9 cellular contexts compared by ENCODE assay signal in the genomic region with DNA sequence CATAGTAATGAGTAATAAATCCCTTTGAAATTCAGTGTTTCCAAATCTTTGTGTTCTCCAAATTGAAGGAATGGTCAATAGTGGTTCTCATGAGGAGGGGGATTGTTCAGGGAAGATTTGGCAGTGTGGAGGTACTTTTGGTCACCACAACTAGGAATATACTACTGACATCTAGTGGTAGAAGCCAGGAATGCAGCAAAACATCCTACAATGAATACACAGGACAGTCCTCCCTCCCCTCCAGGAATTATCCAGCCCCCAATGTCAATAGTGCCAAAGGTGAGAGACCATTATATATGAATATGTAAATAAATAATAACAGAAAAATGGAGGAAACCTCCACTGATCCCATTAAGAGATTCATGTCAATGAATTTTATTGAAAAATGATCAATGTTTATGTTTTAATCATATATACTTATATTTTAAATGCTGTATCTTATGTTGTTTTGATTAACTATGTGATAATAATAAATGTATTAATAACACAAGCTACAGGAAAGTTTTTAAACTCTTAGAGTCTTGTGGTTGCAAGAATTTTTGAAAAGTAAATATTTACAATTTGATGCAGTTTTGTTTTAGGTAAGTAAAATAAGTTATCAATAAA. TPM values are rescaled to one million over a fixed set of nuclear protein-coding genes. Genes with fewer than 3 reads are reported as not detected.
DNase-seq lines count a peak whose midpoint lies in the region; ATAC-seq and TF ChIP-seq lines count a peak whose summit lies in the region.
"Had no signal": no experiment of that assay in that cellular context is flagged by ENCODE, and none has a peak within 500 bp of the region (broad histone marks: within the 10 kb centered on the region; RNA-seq: fewer than 3 reads in every experiment).

No MANE protein-coding gene starts in this region.

- H3K9me3 ChIP-seq in CD4-positive, CD25-positive, alpha-beta regulatory T cell (ENCODE audit: control insufficient read depth in 2 of 2, low read length in 2 of 2) = no peaks in the 10 kb centered on the region
- H3K9me3 ChIP-seq in SK-N-MC (ENCODE audit: low read depth, low read length) (no peaks in the 10 kb centered on the region), psoas muscle (no peaks in the 10 kb centered on the region)

- H3K27ac Mint-ChIP-seq in CD4-positive, CD25-positive, alpha-beta regulatory T cell = no peak overlapping the region

- TF ChIP-seq CTCF in GM13976 (IDR thresholded peaks at IDR 0.05; ENCODE audit: borderline replicate concordance, control extremely low read depth, extremely low read depth, insufficient read depth, missing control alignments) = peak; percentile 71
- TF ChIP-seq CTCF in fibroblast of pulmonary artery (IDR thresholded peaks at IDR 0.05; ENCODE audit: low read length, missing control alignments) = peak; percentile 68
- TF ChIP-seq CTCF in psoas muscle (IDR thresholded peaks at IDR 0.05) = peak; percentile 78

- H3K36me3 Mint-ChIP-seq in CD4-positive, CD25-positive, alpha-beta regulatory T cell = no peaks in the 10 kb centered on the region

- no peaks in the 10 kb centered on the region for H3K27me3 ChIP-seq in CD4-positive, CD25-positive, alpha-beta regulatory T cell (ENCODE audit: control insufficient read depth, insufficient read depth, low read length)
- peaks cover 0 to 7% (median 0%) of the 10 kb centered on the region in 3 donors for H3K27me3 ChIP-seq in psoas muscle (ENCODE audit: insufficient read depth in 3 of 3, low read length in 2 of 3)

- no peak overlapping the region for H3K4me3 Mint-ChIP-seq in CD4-positive, CD25-positive, alpha-beta regulatory T cell

- DNase-seq in CD4-positive, CD25-positive, alpha-beta regulatory T cell = peak in 2 of 3 donors; percentile 31 to 49
- DNase-seq in GM13976 (ENCODE audit: low spot score) = peak; percentile 32
- DNase-seq in Kasumi-1 (lab: John Stamatoyannopoulos, UW) = peak; percentile 19 to 27
- peak; percentile 35 for DNase-seq in SK-N-MC (ENCODE audit: low read depth, low spot score)
- peak; percentile 53 for DNase-seq in fibroblast of pulmonary artery (ENCODE audit: low read depth)
- no peak for DNase-seq in psoas muscle
- no peak for DNase-seq in activated CD4-positive, CD25-positive, alpha-beta regulatory T cell (lab: John Stamatoyannopoulos, UW)

- H3K36me3 ChIP-seq in CD4-positive, CD25-positive, alpha-beta regulatory T cell (ENCODE audit: control insufficient read depth, insufficient read depth, low read length) = no peaks in the 10 kb centered on the region
- H3K36me3 ChIP-seq in SK-N-MC (ENCODE audit: insufficient read depth, low read length) (no peaks in the 10 kb centered on the region), psoas muscle (ENCODE audit: insufficient read depth in 1 of 2, low read depth in 1 of 2) (no peaks in the 10 kb centered on the region)

- H3K4me3 ChIP-seq in CD4-positive, CD25-positive, alpha-beta regulatory T cell (ENCODE audit: low read depth, low read length) = no peak overlapping the region
- H3K4me3 ChIP-seq in SK-N-MC (no peak overlapping the region), fibroblast of pulmonary artery (replicated peaks; ENCODE audit: low read depth, low read length) (no peak overlapping the region), psoas muscle (no peak overlapping the region)

- no peak overlapping the region for H3K27ac ChIP-seq in CD4-positive, CD25-positive, alpha-beta regulatory T cell (ENCODE audit: insufficient read depth, low read length, poor library complexity, severe bottlenecking)
- no peak overlapping the region for H3K27ac ChIP-seq in SK-N-MC
- H3K27ac ChIP-seq in psoas muscle = no peak overlapping the region

- in situ Hi-C loops in GM13976 (cut with MboI; ENCODE audit: low sequenced_read_pairs, unreplicated experiment) = loop anchor here (25.0 kb wide), 1 partner anchor 897 kb away; no protein-coding TSS in a partner anchor

- peaks cover 0 to 2% (median 0%) of the 10 kb centered on the region in 7 donors for H3K9me3 Mint-ChIP-seq in CD4-positive, CD25-positive, alpha-beta regulatory T cell

- no peaks in the 10 kb centered on the region for H3K4me1 ChIP-seq in CD4-positive, CD25-positive, alpha-beta regulatory T cell (ENCODE audit: control insufficient read depth, insufficient read depth, low read length, poor library complexity, severe bottlenecking)
- H3K4me1 ChIP-seq in psoas muscle = no peaks in the 10 kb centered on the region

- H3K4me1 Mint-ChIP-seq in CD4-positive, CD25-positive, alpha-beta regulatory T cell = no peaks in the 10 kb centered on the region

- ATAC-seq in CD4-positive, CD25-positive, alpha-beta regulatory T cell (ENCODE audit: low read depth in 2 of 2) = no peak
- ATAC-seq in psoas muscle = no peak
- ATAC-seq in HG03460 (IDR thresholded peaks at IDR 0.05; ENCODE audit: unreplicated experiment) = no peak

- no peak overlapping the region for H3K9ac ChIP-seq in SK-N-MC (ENCODE audit: insufficient read length)

- H3K27me3 Mint-ChIP-seq in CD4-positive, CD25-positive, alpha-beta regulatory T cell = peaks cover 6% of the 10 kb centered on the region

- intact Hi-C loops in psoas muscle (cut with DNase I) = loop anchor here (5.0 to 10.0 kb wide), 3 partner anchors 71 to 821 kb away; no protein-coding TSS in a partner anchor

RNA-seq across cellular contexts. Expression of gene FAM9A, which starts 14.4 kb away (rescaled TPM):
- total RNA-seq in CD4-positive, CD25-positive, alpha-beta regulatory T cell = not detected
- polyA plus RNA-seq in CD4-positive, CD25-positive, alpha-beta regulatory T cell = not detected
- not detected for total RNA-seq in psoas muscle
- not detected for polyA plus RNA-seq in psoas muscle
- total RNA-seq: T-helper 2 cell treated with Interferon-gamma antibody and Interleukin-4, amounts not matched to agents 100 ng/mL and 5 ng/mL, for 36 hours had no signal

Comparison
In these comparisons a context has a peak if more than half of its experiments do, and no peak if none do; other contexts are left out.
1. DNase-seq: peak in CD4-positive, CD25-positive, alpha-beta regulatory T cell (2 of 3), GM13976 (single experiment), Kasumi-1 (2 of 2), SK-N-MC (single experiment) and fibroblast of pulmonary artery (single experiment); none in psoas muscle (0 of 2) and activated CD4-positive, CD25-positive, alpha-beta regulatory T cell (0 of 4).
2. Peak in every context shown above with its lines, with median percentiles within 50 percentile points of each other: CTCF ChIP-seq.